ENCODE assay signal across 20 cellular contexts in the genomic region with DNA sequence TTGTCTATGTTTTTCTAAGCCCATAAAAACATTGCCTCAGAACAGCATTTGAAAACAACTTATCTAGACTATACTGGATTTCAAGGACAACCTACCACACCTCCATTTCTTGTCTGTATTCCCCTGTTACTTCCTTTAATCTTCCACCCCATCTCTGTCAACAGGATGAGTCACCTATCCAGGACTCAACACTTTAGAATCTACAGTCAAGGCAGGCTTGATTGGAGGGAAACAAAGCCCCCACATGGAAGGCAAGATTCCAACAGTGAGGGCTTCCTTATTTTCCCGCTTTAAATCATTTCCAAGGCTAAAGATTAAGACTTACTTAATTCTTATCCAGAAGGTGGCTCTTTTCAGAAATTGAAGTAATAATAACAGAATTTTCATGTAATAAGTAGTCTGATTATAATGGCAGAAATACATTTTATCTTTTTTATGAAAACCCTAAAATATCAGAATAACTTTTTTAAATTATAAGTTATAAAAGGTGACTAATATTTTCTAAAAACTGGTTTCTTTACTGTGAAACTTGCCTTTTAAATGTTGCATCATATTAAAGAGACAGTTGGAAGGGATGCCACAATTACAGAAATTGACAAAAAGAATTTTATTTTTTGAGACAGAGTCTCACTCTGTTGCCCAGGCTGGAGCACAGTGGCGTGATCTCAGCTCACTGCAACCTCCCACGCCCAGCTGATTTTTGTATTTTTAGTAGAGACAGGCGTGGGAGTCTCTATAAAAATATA.
DNase-seq lines count a peak whose midpoint lies in the region; FAIRE-seq and TF ChIP-seq lines count a peak whose summit lies in the region.
"Had no signal": no experiment of that assay in that cellular context is flagged by ENCODE, and none has a peak within 500 bp of the region (broad histone marks: within the 10 kb centered on the region; RNA-seq: fewer than 3 reads in every experiment).

No MANE protein-coding gene starts in this region.

- FAIRE-seq in endothelial cell of umbilical vein (lab: Jason Lieb, UNC) = no peak
- FAIRE-seq: GM19239, small intestine had no signal

- no peaks in the 10 kb centered on the region for H3K27me3 ChIP-seq in endothelial cell of umbilical vein (ENCODE audit: control insufficient read depth in 2 of 2, insufficient read depth in 2 of 2, low read length in 2 of 2)
- H3K27me3 ChIP-seq: hepatocyte, SJCRH30, tibial artery had no signal

- CTCF ChIA-PET in endothelial cell of umbilical vein (lab: Charles Lee) = no interaction called here
- CTCF ChIA-PET in Calu3 (lab: Charles Lee) = interaction anchor here (0.7 kb wide), 1 partner anchor 207 kb away, joined by 4 read pairs; no protein-coding TSS in a partner anchor

- POLR2A ChIA-PET in endothelial cell of umbilical vein (lab: Charles Lee) = no interaction called here

- no peak overlapping the region for H3K4me2 ChIP-seq in endothelial cell of umbilical vein (ENCODE audit: insufficient read depth, low read length)
- H3K4me2 ChIP-seq: hepatocyte had no signal

- H3K4me1 Mint-ChIP-seq in Calu3 (ENCODE audit: low read depth, unreplicated experiment) = no peaks in the 10 kb centered on the region
- H3K4me1 Mint-ChIP-seq: activated CD4-positive, alpha-beta T cell treated with anti-CD3 and anti-CD28 coated beads, Interleukin-2, amount 10 ng/mL, durations not matched to agents 7 days and 5 days had no signal

- no peaks in the 10 kb centered on the region for H3K9me3 ChIP-seq in endothelial cell of umbilical vein (replicated peaks; ENCODE audit: control insufficient read depth, insufficient read depth, low read length)

- peaks cover 4% of the 10 kb centered on the region for H3K36me3 Mint-ChIP-seq in Calu3 (ENCODE audit: insufficient read depth, unreplicated experiment)

- no peaks in the 10 kb centered on the region for H3K36me3 ChIP-seq in endothelial cell of umbilical vein (ENCODE audit: control insufficient read depth in 2 of 2, extremely low read depth in 1 of 2, insufficient read depth in 2 of 2, low read length in 2 of 2)
- H3K36me3 ChIP-seq: SJCRH30, tibial artery had no signal

- peaks cover 2% of the 10 kb centered on the region for H3K4me1 ChIP-seq in endothelial cell of umbilical vein (ENCODE audit: control insufficient read depth, extremely low read depth, insufficient read depth, low read length)
- H3K4me1 ChIP-seq: SJCRH30, tibial artery had no signal

- no peaks in the 10 kb centered on the region for H3K27me3 Mint-ChIP-seq in Calu3 (ENCODE audit: unreplicated experiment)

- no peak overlapping the region for H2AFZ ChIP-seq in endothelial cell of umbilical vein (ENCODE audit: low read depth, low read length)
- H2AFZ ChIP-seq: hepatocyte had no signal

- H3K27ac ChIP-seq in endothelial cell of umbilical vein (ENCODE audit: insufficient read depth, low read depth, low read length) = no peak overlapping the region
- H3K27ac ChIP-seq: hepatocyte, SJCRH30, tibial artery had no signal

- H3K9ac ChIP-seq in endothelial cell of umbilical vein (replicated peaks; ENCODE audit: extremely low read depth, insufficient read depth, low read length) = no peak overlapping the region

- peak; percentile 12 for DNase-seq in GM04504 (ENCODE audit: low read depth)
- DNase-seq in M059J (ENCODE audit: low read depth) = peak; percentile 78
- DNase-seq in endothelial cell of umbilical vein (ENCODE audit: low read depth, low spot score) = no peak
- peak; percentile 22 for DNase-seq in non-pigmented ciliary epithelial cell (ENCODE audit: low read depth)
- DNase-seq in HK-2 (ENCODE audit: unreplicated experiment) = no peak
- no peak for DNase-seq in Calu3
- no peak for DNase-seq in RPMI8226
- DNase-seq: activated CD4-positive, alpha-beta T cell treated with anti-CD3 and anti-CD28 coated beads, Interleukin-2, amount 10 ng/mL, durations not matched to agents 7 days and 5 days; activated naive CD4-positive, alpha-beta T cell treated with anti-CD3 and anti-CD28 coated beads for 36 hours; activated T-cell treated with anti-CD3 and anti-CD28 coated beads for 4 hours; C1 segment of cervical spinal cord; left ventricle myocardium superior; NCI-H1105; NCI-H2171; SJCRH30; small intestine; tibial artery had no signal

- TF ChIP-seq POLR2A in endothelial cell of umbilical vein (IDR thresholded peaks at IDR 0.05; ENCODE audit: low read depth, low read length) = no peak

- BruUV-seq in endothelial cell of umbilical vein (replicated peaks; lab: Mats Ljungman, UMichigan) (no TSS peak), Calu3 (replicated peaks; lab: Mats Ljungman, UMichigan) (no TSS peak)

- H3K4me3 ChIP-seq in endothelial cell of umbilical vein (replicated peaks in 1 of 3; ENCODE audit: insufficient read depth in 1 of 3, low read depth in 1 of 3, low read length in 3 of 3) = no peak overlapping the region
- H3K4me3 ChIP-seq: hepatocyte, SJCRH30, tibial artery had no signal

- H3K9me1 ChIP-seq in endothelial cell of umbilical vein (replicated peaks; ENCODE audit: control insufficient read depth, extremely low read depth, insufficient read depth, low read length) = no peaks in the 10 kb centered on the region

- intact Hi-C loops in endothelial cell of umbilical vein (cut with micrococcal nuclease) (no loop called here), Calu3 (cut with micrococcal nuclease; ENCODE audit: unreplicated experiment) (no loop called here)

- H4K20me1 ChIP-seq in endothelial cell of umbilical vein (replicated peaks; ENCODE audit: control insufficient read depth, extremely low read depth, insufficient read depth, low read length) = no peaks in the 10 kb centered on the region

- TF ChIP-seq CTCF in endothelial cell of umbilical vein (IDR thresholded peaks at IDR 0.05; ENCODE audit: extremely low read depth in 1 of 2, insufficient read depth in 1 of 2, low read depth in 1 of 2, low read length in 2 of 2) = no peak
- TF ChIP-seq CTCF in Calu3 (IDR thresholded peaks at IDR 0.05; ENCODE audit: unreplicated experiment) = no peak

- no peak overlapping the region for H3K4me3 Mint-ChIP-seq in Calu3 (ENCODE audit: low read depth, unreplicated experiment)
- H3K4me3 Mint-ChIP-seq: activated CD4-positive, alpha-beta T cell treated with anti-CD3 and anti-CD28 coated beads, Interleukin-2, amount 10 ng/mL, durations not matched to agents 7 days and 5 days; activated naive CD4-positive, alpha-beta T cell treated with anti-CD3 and anti-CD28 coated beads for 36 hours; T-helper 2 cell treated with Interferon-gamma antibody and Interleukin-4, amounts not matched to agents 5 μg/mL and 100 μg/mL, for 36 hours had no signal

- no peaks in the 10 kb centered on the region for H3K79me2 ChIP-seq in endothelial cell of umbilical vein (ENCODE audit: control insufficient read depth, insufficient read depth, low read length)
- H3K79me2 ChIP-seq: hepatocyte had no signal

- H3K9me3 Mint-ChIP-seq in Calu3 (ENCODE audit: low read depth, unreplicated experiment) = peaks cover 8% of the 10 kb centered on the region

- dilution Hi-C loops in endothelial cell of umbilical vein (cut with MboI; ENCODE audit: extremely low pct_ligation_motif_present, low sequenced_read_pairs) = no loop called here

- H3K27ac Mint-ChIP-seq in Calu3 (ENCODE audit: unreplicated experiment) = no peak overlapping the region
- H3K27ac Mint-ChIP-seq: activated CD4-positive, alpha-beta T cell treated with anti-CD3 and anti-CD28 coated beads, Interleukin-2, amount 10 ng/mL, durations not matched to agents 7 days and 5 days; activated naive CD4-positive, alpha-beta T cell treated with anti-CD3 and anti-CD28 coated beads for 36 hours; T-helper 2 cell treated with Interferon-gamma antibody and Interleukin-4, amounts not matched to agents 5 μg/mL and 100 μg/mL, for 36 hours had no signal

TF ChIP-seq in endothelial cell of umbilical vein, 7 proteins besides CTCF, POLR2A, EP300 and RAD21:
- TF ChIP-seq GATA2 (IDR thresholded peaks at IDR 0.05; ENCODE audit: insufficient read depth, insufficient read length, low read depth, low read length) (peak; percentile 26), FOS (IDR thresholded peaks at IDR 0.05; ENCODE audit: borderline replicate concordance, insufficient read depth, low read length) (peak; percentile 42), POLR2AphosphoS5 (IDR thresholded peaks at IDR 0.05; ENCODE audit: insufficient read depth, low read depth, low read length) (no peak)

Comparison
In these comparisons a context has a peak if more than half of its experiments do, and no peak if none do; other contexts are left out.
1. DNase-seq: peak in GM04504 (single experiment), M059J (single experiment) and non-pigmented ciliary epithelial cell (single experiment); none in endothelial cell of umbilical vein (single experiment), HK-2 (single experiment), Calu3 (single experiment) and RPMI8226 (single experiment).